1 cellular context compared by ENCODE assay signal in genomic region chr15:65384505-65384894, GRCh38.
TF ChIP-seq lines count a peak whose summit lies in the region.

No MANE protein-coding gene starts in this region.

TF ChIP-seq in HCT116, 20 proteins besides CTCF, POLR2A, EP300 and RAD21 (continued from another document):
- TF ChIP-seq, protein P1, sequence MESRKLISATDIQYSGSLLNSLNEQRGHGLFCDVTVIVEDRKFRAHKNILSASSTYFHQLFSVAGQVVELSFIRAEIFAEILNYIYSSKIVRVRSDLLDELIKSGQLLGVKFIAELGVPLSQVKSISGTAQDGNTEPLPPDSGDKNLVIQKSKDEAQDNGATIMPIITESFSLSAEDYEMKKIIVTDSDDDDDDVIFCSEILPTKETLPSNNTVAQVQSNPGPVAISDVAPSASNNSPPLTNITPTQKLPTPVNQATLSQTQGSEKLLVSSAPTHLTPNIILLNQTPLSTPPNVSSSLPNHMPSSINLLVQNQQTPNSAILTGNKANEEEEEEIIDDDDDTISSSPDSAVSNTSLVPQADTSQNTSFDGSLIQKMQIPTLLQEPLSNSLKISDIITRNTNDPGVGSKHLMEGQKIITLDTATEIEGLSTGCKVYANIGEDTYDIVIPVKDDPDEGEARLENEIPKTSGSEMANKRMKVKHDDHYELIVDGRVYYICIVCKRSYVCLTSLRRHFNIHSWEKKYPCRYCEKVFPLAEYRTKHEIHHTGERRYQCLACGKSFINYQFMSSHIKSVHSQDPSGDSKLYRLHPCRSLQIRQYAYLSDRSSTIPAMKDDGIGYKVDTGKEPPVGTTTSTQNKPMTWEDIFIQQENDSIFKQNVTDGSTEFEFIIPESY (IDR thresholded peaks at IDR 0.05; ENCODE audit: extremely low read depth, insufficient replicate concordance, low read length), result no peak
- TF ChIP-seq YY1 (IDR thresholded peaks at IDR 0.05; ENCODE audit: extremely low read depth, insufficient replicate concordance, low read depth, low read length), result no peak
- no peak for TF ChIP-seq CEBPB (IDR thresholded peaks at IDR 0.05; ENCODE audit: low read depth)
- TF ChIP-seq EZH2 (IDR thresholded peaks at IDR 0.05), result no peak
- no peak for TF ChIP-seq ATF3 (IDR thresholded peaks at IDR 0.05)
- no peak for TF ChIP-seq ZFX (IDR thresholded peaks at IDR 0.05)
- no peak for TF ChIP-seq POLR2AphosphoS5 (IDR thresholded peaks at IDR 0.05; ENCODE audit: low read depth, low read length)
- no peak for TF ChIP-seq REST (IDR thresholded peaks at IDR 0.05; ENCODE audit: low read depth)
- no peak for TF ChIP-seq EGR1 (IDR thresholded peaks at IDR 0.05; ENCODE audit: low read depth)
- TF ChIP-seq ELF1 (IDR thresholded peaks at IDR 0.05; ENCODE audit: borderline replicate concordance, low read depth), result no peak
- no peak for TF ChIP-seq JUND (IDR thresholded peaks at IDR 0.05)
- no peak for TF ChIP-seq CBX3 (IDR thresholded peaks at IDR 0.05; ENCODE audit: low read depth)
- no peak for TF ChIP-seq SIN3A (IDR thresholded peaks at IDR 0.05; ENCODE audit: low read depth)
TF ChIP-seq in HCT116: peak in this region for 0.
